Comparison of ENCODE assay signal across 1 cellular context in genomic region chr20:19758888-19759331, GRCh38.
TF ChIP-seq lines count a peak whose summit lies in the region.

No MANE protein-coding gene starts in this region.

TF ChIP-seq in WTC11, 78 proteins besides CTCF, POLR2A, EP300 and RAD21 (continued from another document):
- TF ChIP-seq AR (CRISPR knock-in tag; IDR thresholded peaks at IDR 0.05) = no peak
- TF ChIP-seq CREB1 (CRISPR knock-in tag; IDR thresholded peaks at IDR 0.05) = no peak
- TF ChIP-seq IRF2 (CRISPR knock-in tag; IDR thresholded peaks at IDR 0.05; ENCODE audit: borderline replicate concordance, low read depth) = no peak
- TF ChIP-seq HMGXB4 (CRISPR knock-in tag; IDR thresholded peaks at IDR 0.05) = no peak
- TF ChIP-seq FOXJ3 (CRISPR knock-in tag; IDR thresholded peaks at IDR 0.05; ENCODE audit: borderline replicate concordance) = no peak
- TF ChIP-seq ETV6 (CRISPR knock-in tag; IDR thresholded peaks at IDR 0.05) = no peak
- no peak for TF ChIP-seq SMAD3 (CRISPR knock-in tag; IDR thresholded peaks at IDR 0.05; ENCODE audit: borderline replicate concordance)
- no peak; the same call in 1 of the 2 replicates for TF ChIP-seq USF2 (CRISPR knock-in tag; IDR thresholded peaks at IDR 0.05)
- no peak for TF ChIP-seq EMX1 (CRISPR knock-in tag; IDR thresholded peaks at IDR 0.05)
- no peak for TF ChIP-seq ESRRA (CRISPR knock-in tag; IDR thresholded peaks at IDR 0.05; ENCODE audit: borderline replicate concordance)
- TF ChIP-seq OVOL2 (CRISPR knock-in tag; IDR thresholded peaks at IDR 0.05; ENCODE audit: borderline replicate concordance) = no peak
- TF ChIP-seq JUN (CRISPR knock-in tag; IDR thresholded peaks at IDR 0.05) = no peak
- no peak for TF ChIP-seq NR1H2 (CRISPR knock-in tag; IDR thresholded peaks at IDR 0.05)
- TF ChIP-seq RELA (CRISPR knock-in tag; IDR thresholded peaks at IDR 0.05; ENCODE audit: borderline replicate concordance) = no peak
- 0 out of 2 replicates have a peak, but pooled peaks have one; percentile 6 for TF ChIP-seq FOXK1 (CRISPR knock-in tag; IDR thresholded peaks at IDR 0.05)
